ENCODE assay signal across 20 cellular contexts in the genomic region with DNA sequence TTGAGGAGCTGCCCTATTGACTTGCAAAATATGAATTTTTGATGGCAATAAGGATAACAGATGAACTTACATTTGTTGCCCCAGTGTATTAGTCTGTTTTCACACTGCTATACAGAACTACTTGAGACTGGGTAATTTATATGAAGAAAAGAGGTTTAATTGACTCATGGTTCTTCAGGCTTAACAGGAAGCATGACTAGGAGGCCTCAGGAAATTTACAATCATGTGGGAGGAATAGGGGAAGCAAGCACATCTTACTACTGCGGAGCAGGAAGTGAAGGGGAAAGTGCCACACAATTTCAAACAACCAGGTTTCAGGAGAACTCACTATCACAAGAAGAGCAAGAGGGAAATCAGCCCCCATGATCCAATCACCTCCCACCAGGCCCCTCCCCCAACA. TPM values are rescaled to one million over a fixed set of nuclear protein-coding genes. Genes with fewer than 3 reads are reported as not detected.
A peak's percentile ranks its signal among the peaks of the same experiment; 100 is the strongest.
DNase-seq lines count a peak whose midpoint lies in the region; ATAC-seq and TF ChIP-seq lines count a peak whose summit lies in the region.
"Had no signal": no experiment of that assay in that cellular context is flagged by ENCODE, and none has a peak within 500 bp of the region (broad histone marks: within the 10 kb centered on the region; RNA-seq: fewer than 3 reads in every experiment).

No MANE protein-coding gene starts in this region.

- DNase-seq in HT1080 (ENCODE audit: low read depth) (peak; percentile 53), SKM-1 (lab: John Stamatoyannopoulos, UW; ENCODE audit: unreplicated experiment) (peak; percentile 47), fibroblast of pulmonary artery (ENCODE audit: low read depth) (peak; percentile 43), NCI-H1105 treated with DMSO at 0.1 percent for 48 hours (lab: John Stamatoyannopoulos, UW) (no peak), inferior parietal cortex (ENCODE audit: extremely low spot score) (no peak), kidney glomerular epithelial cell (lab: John Stamatoyannopoulos, UW) (no peak)
- DNase-seq: activated B cell treated with CpG ODN at 0.5 μM for 24 hours; activated naive CD8-positive, alpha-beta T cell treated with anti-CD3 and anti-CD28 coated beads for 36 hours; brain microvascular endothelial cell; kidney; mesendoderm; NCI-H1092 treated with DMSO at 0.1 percent for 48 hours; NCI-H69; RPMI8226; T-helper 1 cell; upper lobe of left lung had no signal

- no peak for ATAC-seq in GM21786 (IDR thresholded peaks at IDR 0.05; ENCODE audit: unreplicated experiment)

- peaks cover 6% of the 10 kb centered on the region for H3K4me1 ChIP-seq in ACC112 (ENCODE audit: control insufficient read depth, insufficient read depth, low read length, unreplicated experiment)
- H3K4me1 ChIP-seq: right atrium auricular region had no signal

- H3K79me2 ChIP-seq in ACC112 (ENCODE audit: control insufficient read depth, insufficient read depth, low read length, unreplicated experiment), result no peaks in the 10 kb centered on the region

- H3K27me3 ChIP-seq in ACC112 (ENCODE audit: insufficient read depth, low read length), result no peaks in the 10 kb centered on the region
- H3K27me3 ChIP-seq: brain microvascular endothelial cell, neutrophil, right atrium auricular region, upper lobe of left lung had no signal

- no peak for TF ChIP-seq CTCF in fibroblast of pulmonary artery (IDR thresholded peaks at IDR 0.05; ENCODE audit: low read length, missing control alignments)

- no peaks in the 10 kb centered on the region for H3K36me3 ChIP-seq in ACC112 (ENCODE audit: insufficient read depth, low read length)
- H3K36me3 ChIP-seq: brain microvascular endothelial cell, neutrophil, right atrium auricular region, upper lobe of left lung had no signal

- H3K27ac ChIP-seq in ACC112 (ENCODE audit: low read depth, low read length), result no peak overlapping the region
- H3K27ac ChIP-seq: brain microvascular endothelial cell, neutrophil, right atrium auricular region, upper lobe of left lung had no signal

- H2AFZ ChIP-seq in ACC112 (ENCODE audit: low read length, unreplicated experiment), result peak overlapping the region; percentile 64

- no peak overlapping the region for H3K4me3 ChIP-seq in ACC112 (ENCODE audit: low read depth, low read length)
- no peak overlapping the region for H3K4me3 ChIP-seq in fibroblast of pulmonary artery (replicated peaks; ENCODE audit: low read depth, low read length)
- H3K4me3 ChIP-seq: right atrium auricular region, upper lobe of left lung had no signal

RNA-seq across cellular contexts. Expression of a gene that starts 57.9 kb away (rescaled TPM):
- total RNA-seq in HT1080 (2014; rRNA removed; shearing (Covaris generic)), result 14.6 and 16.3 TPM in 2 replicates
- polyA plus RNA-seq in HT1080 (2015; cell fraction: cytosol; rRNA removed), result 16.5 and 17.0 TPM in 2 replicates
- polyA plus RNA-seq in HT1080 (2015; cell fraction: nucleus; rRNA removed), result 6.8 and 8.5 TPM in 2 replicates

Comparison
In these comparisons a context has a peak if more than half of its experiments do, and no peak if none do; other contexts are left out.
1. DNase-seq: peak in HT1080 (single experiment), SKM-1 (single experiment) and fibroblast of pulmonary artery (single experiment); none in NCI-H1105 treated with DMSO at 0.1 percent for 48 hours (single experiment), inferior parietal cortex (single experiment) and kidney glomerular epithelial cell (single experiment).